In the genomic region with DNA sequence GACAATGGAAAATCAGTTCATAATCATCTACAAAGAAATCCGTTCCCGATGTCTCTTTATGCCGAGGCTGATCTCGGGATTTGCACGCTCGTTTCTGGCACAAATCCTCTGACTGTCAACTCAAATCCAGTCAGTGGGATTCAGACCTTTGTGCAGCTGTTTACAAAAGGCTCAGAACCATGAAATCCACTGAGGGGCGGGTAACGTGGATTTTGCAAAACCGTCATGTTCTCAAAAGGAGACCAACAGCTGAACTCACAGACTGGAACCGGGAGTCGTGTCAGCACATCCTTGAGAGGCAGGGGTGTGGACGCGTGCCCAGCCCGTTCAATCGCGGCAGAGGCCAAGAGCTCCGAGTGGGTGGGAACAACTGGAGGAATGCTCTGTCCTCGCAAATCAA, we compare ENCODE assay signal across 10 cellular contexts. TPM values are rescaled to one million over a fixed set of nuclear protein-coding genes. Genes with fewer than 3 reads are reported as not detected.
DNase-seq lines count a peak whose midpoint lies in the region; ATAC-seq and TF ChIP-seq lines count a peak whose summit lies in the region.
"Had no signal": no experiment of that assay in that cellular context is flagged by ENCODE, and none has a peak within 500 bp of the region (broad histone marks: within the 10 kb centered on the region; RNA-seq: fewer than 3 reads in every experiment).

No MANE protein-coding gene starts in this region.

- DNase-seq in LHCN-M2 (ENCODE audit: low read depth) (peak; percentile 99), lung (ENCODE audit: low spot score) (peak; percentile 43), NCI-H524 (lab: John Stamatoyannopoulos, UW) (no peak), mucosa of gallbladder (ENCODE audit: low spot score) (no peak)
- DNase-seq: activated effector memory CD4-positive, alpha-beta T cell treated with anti-CD3 and anti-CD28 coated beads, Interleukin-2, amount 50 U/mL, for 16 hours; stimulated activated naive B cell treated with anti-CD40 and anti-IgM and Interleukin-4, amounts not matched to agents 10 μg/mL and 1 μg/mL and 100 μg/mL, for 72 hours had no signal

- H3K4me3 ChIP-seq in duodenal mucosa (ENCODE audit: low read depth in 1 of 2, low read length in 2 of 2): no peak overlapping the region
- no peak overlapping the region for H3K4me3 ChIP-seq in lung
- H3K4me3 ChIP-seq in stomach smooth muscle (ENCODE audit: low read length in 2 of 2): peak overlapping the region; percentile 26 to 49

- H3K27me3 ChIP-seq in duodenal mucosa (ENCODE audit: control insufficient read depth in 1 of 2, insufficient read depth in 2 of 2, low read length in 2 of 2): no peaks in the 10 kb centered on the region
- no peaks in the 10 kb centered on the region for H3K27me3 ChIP-seq in lung (ENCODE audit: control insufficient read depth, insufficient read depth)
- H3K27me3 ChIP-seq in stomach smooth muscle (ENCODE audit: control insufficient read depth in 1 of 2, insufficient read depth in 2 of 2, low read length in 2 of 2): no peaks in the 10 kb centered on the region

- H3K9me3 ChIP-seq in duodenal mucosa (ENCODE audit: control insufficient read depth in 1 of 2, low read length in 2 of 2) (no peaks in the 10 kb centered on the region), lung (ENCODE audit: control insufficient read depth in 2 of 2, insufficient read depth in 1 of 2, low read length in 1 of 2) (peaks cover 0 to 3% of the 10 kb centered on the region in 2 donors), stomach smooth muscle (ENCODE audit: control insufficient read depth in 2 of 2, low read length in 2 of 2) (no peaks in the 10 kb centered on the region)

- ATAC-seq in lung (ENCODE audit: insufficient read depth, low FRiP score) (peak; percentile 10), GM19455 (IDR thresholded peaks at IDR 0.05; ENCODE audit: unreplicated experiment) (no peak), HG02852 (IDR thresholded peaks at IDR 0.05; ENCODE audit: unreplicated experiment) (no peak)
- ATAC-seq: stimulated activated naive B cell treated with anti-CD40 and anti-IgM and Interleukin-4, amounts not matched to agents 10 μg/mL and 1 μg/mL and 100 μg/mL, for 72 hours had no signal

- H3K4me1 ChIP-seq in duodenal mucosa (ENCODE audit: control insufficient read depth in 1 of 2, insufficient read depth in 2 of 2, low read length in 2 of 2) (peaks cover 0 to 9% of the 10 kb centered on the region in 2 donors), lung (ENCODE audit: control insufficient read depth in 2 of 2, insufficient read depth in 2 of 2, low read length in 2 of 2) (peaks cover 0 to 3% of the 10 kb centered on the region in 2 donors), stomach smooth muscle (ENCODE audit: control insufficient read depth, insufficient read depth, low read length) (peaks cover 43% of the 10 kb centered on the region)

- TF ChIP-seq CTCF in lung (IDR thresholded peaks at IDR 0.05; ENCODE audit: control extremely low read depth, extremely low read depth): no peak

- H3K36me3 ChIP-seq in duodenal mucosa (ENCODE audit: control insufficient read depth in 1 of 2, insufficient read depth in 2 of 2, low read length in 2 of 2): peaks cover 7 to 57% of the 10 kb centered on the region in 2 donors
- H3K36me3 ChIP-seq in lung (ENCODE audit: control insufficient read depth in 2 of 2, insufficient read depth in 2 of 2, low read length in 2 of 2): peaks cover 7 to 47% of the 10 kb centered on the region in 2 donors
- H3K36me3 ChIP-seq in stomach smooth muscle (ENCODE audit: control insufficient read depth in 2 of 2, insufficient read depth in 2 of 2, low read length in 2 of 2): peaks cover 22 to 42% of the 10 kb centered on the region in 2 donors

- 73 to 77% methylated on average over 18 of the region's 18 CpGs for WGBS in lung, 2 donors

- peak overlapping the region; percentile 38 for H3K27ac ChIP-seq in duodenal mucosa (ENCODE audit: low read depth, low read length)
- peak overlapping the region; percentile 42 to 62 for H3K27ac ChIP-seq in lung (ENCODE audit: low read depth in 1 of 2, low read length in 1 of 2)
- H3K27ac ChIP-seq in stomach smooth muscle (ENCODE audit: low read length): peak overlapping the region; percentile 80

- H3K9ac ChIP-seq in duodenal mucosa (ENCODE audit: low read depth in 1 of 2, low read length in 2 of 2): no peak overlapping the region
- H3K9ac ChIP-seq in stomach smooth muscle (ENCODE audit: low read length in 2 of 2): no peak overlapping the region

RNA-seq across cellular contexts. Expression of a gene that starts 46.4 kb away (rescaled TPM):
- total RNA-seq in LHCN-M2 (2014; rRNA removed) (24.2 and 27.3 TPM in 2 replicates), lung (10 to 100 TPM; 26.9 to 32.2 TPM), mucosa of gallbladder (29.0 TPM)
- 15.9 TPM for polyA plus RNA-seq in LHCN-M2 (2012)
- 10 to 100 TPM; 15.6 to 16.1 TPM for polyA plus RNA-seq in lung

RNA-seq across cellular contexts. Expression of a gene that starts 46.5 kb away (rescaled TPM):
- total RNA-seq in LHCN-M2 (2014; rRNA removed) (12.6 and 14.9 TPM in 2 replicates), lung (10 to 100 TPM; 22.6 to 24.8 TPM), mucosa of gallbladder (22.8 TPM)
- polyA plus RNA-seq in LHCN-M2 (2012): 4.9 TPM
- 1 to 10 TPM; 7.3 to 7.4 TPM for polyA plus RNA-seq in lung

Comparison
In these comparisons a context has a peak if more than half of its experiments do, and no peak if none do; other contexts are left out.
1. DNase-seq: peak in LHCN-M2 (single experiment) and lung (single experiment); none in NCI-H524 (0 of 2) and mucosa of gallbladder (single experiment).
2. H3K4me3 ChIP-seq: peak in stomach smooth muscle (2 of 2); none in duodenal mucosa (0 of 2) and lung (single experiment).
3. Peak in every context shown above with its lines, with median percentiles within 50 percentile points of each other: H3K27ac ChIP-seq.